1 cellular context compared by ENCODE assay signal in the genomic region with DNA sequence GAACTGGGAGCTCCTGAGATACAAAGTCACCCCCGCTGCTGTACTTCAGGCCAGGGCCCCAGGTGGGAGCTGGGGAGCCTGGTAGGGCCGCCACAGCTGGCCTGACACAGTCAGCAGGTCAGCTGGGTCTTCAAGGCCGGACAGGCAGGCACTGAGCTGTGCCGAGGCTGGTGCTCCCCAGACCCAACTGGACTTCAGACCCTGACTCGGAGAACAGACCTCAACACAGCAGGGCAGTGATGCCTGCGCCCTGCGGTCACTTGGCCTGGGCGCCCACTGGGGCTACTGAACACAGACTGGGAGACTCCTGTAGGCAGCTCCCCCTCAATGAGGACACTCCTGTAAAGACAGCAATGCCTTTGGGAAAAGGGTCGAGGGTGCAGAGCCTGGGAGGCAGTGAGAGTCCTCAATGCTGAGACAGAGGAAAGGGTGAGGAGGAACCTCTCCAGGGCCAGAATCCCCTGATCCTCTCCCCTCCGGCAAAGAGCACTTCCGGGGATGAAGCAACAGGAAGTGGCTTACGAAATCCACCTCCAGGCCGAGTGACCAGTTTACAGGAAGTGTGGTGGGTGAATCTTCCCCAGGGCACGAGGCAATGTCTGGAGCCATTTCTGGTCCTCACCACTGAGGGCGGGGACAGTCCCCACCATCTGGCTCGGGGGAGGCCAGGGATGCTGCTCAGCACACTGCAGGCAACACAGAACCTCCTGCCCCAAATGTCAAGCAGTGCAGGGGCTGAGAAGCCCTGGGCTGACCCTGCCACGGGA.
A peak's percentile ranks its signal among the peaks of the same experiment; 100 is the strongest.
TF ChIP-seq lines count a peak whose summit lies in the region.

No MANE protein-coding gene starts in this region.

TF ChIP-seq in HepG2, 621 proteins besides CTCF, POLR2A, EP300 and RAD21 (continued from another document and continues in another):
- TF ChIP-seq, protein P1, sequence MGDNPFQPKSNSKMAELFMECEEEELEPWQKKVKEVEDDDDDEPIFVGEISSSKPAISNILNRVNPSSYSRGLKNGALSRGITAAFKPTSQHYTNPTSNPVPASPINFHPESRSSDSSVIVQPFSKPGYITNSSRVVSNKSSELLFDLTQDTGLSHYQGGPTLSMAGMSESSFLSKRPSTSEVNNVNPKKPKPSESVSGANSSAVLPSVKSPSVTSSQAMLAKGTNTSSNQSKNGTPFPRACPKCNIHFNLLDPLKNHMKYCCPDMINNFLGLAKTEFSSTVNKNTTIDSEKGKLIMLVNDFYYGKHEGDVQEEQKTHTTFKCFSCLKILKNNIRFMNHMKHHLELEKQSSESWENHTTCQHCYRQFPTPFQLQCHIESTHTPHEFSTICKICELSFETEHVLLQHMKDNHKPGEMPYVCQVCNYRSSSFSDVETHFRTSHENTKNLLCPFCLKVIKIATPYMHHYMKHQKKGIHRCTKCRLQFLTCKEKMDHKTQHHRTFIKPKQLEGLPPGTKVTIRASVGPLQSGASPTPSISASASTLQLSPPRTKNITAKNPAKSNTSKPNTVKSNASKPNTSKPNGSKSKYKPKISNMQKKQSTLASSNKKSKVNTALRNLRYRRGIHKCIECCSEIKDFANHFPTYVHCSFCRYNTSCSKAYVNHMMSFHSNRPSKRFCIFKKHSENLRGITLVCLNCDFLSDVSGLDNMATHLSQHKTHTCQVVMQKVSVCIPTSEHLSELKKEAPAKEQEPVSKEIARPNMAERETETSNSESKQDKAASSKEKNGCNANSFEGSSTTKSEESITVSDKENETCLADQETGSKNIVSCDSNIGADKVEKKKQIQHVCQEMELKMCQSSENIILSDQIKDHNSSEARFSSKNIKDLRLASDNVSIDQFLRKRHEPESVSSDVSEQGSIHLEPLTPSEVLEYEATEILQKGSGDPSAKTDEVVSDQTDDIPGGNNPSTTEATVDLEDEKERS (CRISPR knock-in tag; IDR thresholded peaks at IDR 0.05), result 0 out of 2 replicates have a peak, but pooled peaks have one; percentile 69
- TF ChIP-seq EED (CRISPR knock-in tag; IDR thresholded peaks at IDR 0.05), result 0 out of 2 replicates have a peak, but pooled peaks have one; percentile 15
- TF ChIP-seq, protein P2, sequence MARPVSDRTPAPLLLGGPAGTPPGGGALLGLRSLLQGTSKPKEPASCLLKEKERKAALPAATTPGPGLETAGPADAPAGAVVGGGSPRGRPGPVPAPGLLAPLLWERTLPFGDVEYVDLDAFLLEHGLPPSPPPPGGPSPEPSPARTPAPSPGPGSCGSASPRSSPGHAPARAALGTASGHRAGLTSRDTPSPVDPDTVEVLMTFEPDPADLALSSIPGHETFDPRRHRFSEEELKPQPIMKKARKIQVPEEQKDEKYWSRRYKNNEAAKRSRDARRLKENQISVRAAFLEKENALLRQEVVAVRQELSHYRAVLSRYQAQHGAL (CRISPR knock-in tag; IDR thresholded peaks at IDR 0.05; ENCODE audit: not compliant biosample characterization), result no peak
- no peak for TF ChIP-seq IRX3 (CRISPR knock-in tag; IDR thresholded peaks at IDR 0.05; ENCODE audit: borderline replicate concordance, low read depth)
- TF ChIP-seq, protein P3, sequence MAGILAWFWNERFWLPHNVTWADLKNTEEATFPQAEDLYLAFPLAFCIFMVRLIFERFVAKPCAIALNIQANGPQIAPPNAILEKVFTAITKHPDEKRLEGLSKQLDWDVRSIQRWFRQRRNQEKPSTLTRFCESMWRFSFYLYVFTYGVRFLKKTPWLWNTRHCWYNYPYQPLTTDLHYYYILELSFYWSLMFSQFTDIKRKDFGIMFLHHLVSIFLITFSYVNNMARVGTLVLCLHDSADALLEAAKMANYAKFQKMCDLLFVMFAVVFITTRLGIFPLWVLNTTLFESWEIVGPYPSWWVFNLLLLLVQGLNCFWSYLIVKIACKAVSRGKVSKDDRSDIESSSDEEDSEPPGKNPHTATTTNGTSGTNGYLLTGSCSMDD (CRISPR knock-in tag; IDR thresholded peaks at IDR 0.05), result no peak
- TF ChIP-seq, protein P4, sequence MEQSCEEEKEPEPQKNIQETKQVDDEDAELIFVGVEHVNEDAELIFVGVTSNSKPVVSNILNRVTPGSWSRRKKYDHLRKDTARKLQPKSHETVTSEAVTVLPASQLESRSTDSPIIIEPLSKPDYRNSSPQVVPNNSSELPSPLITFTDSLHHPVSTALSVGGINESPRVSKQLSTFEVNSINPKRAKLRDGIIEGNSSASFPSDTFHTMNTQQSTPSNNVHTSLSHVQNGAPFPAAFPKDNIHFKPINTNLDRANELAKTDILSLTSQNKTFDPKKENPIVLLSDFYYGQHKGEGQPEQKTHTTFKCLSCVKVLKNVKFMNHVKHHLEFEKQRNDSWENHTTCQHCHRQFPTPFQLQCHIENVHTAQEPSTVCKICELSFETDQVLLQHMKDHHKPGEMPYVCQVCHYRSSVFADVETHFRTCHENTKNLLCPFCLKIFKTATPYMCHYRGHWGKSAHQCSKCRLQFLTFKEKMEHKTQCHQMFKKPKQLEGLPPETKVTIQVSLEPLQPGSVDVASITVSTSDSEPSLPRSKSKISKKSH (CRISPR knock-in tag; IDR thresholded peaks at IDR 0.05; ENCODE audit: borderline replicate concordance), result peak; percentile 57; the same call in 1 of the 2 replicates
- TF ChIP-seq, protein P5, sequence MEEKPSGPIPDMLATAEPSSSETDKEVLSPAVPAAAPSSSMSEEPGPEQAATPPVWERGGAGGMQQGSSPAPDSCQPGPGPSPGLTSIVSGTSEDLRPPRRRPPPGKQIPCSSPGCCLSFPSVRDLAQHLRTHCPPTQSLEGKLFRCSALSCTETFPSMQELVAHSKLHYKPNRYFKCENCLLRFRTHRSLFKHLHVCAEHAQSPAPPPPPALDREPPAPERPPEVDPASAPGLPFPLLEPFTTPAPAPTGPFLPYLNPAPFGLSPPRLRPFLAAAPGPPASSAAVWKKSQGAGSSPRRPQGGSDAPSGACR (CRISPR knock-in tag; IDR thresholded peaks at IDR 0.05), result peak; percentile 95
- peak; percentile 67; the same call in 1 of the 2 replicates for TF ChIP-seq ZNF557 (CRISPR knock-in tag; IDR thresholded peaks at IDR 0.05)
- 0 out of 2 replicates have a peak, but pooled peaks have one; percentile 11 for TF ChIP-seq ZNF567 (CRISPR knock-in tag; IDR thresholded peaks at IDR 0.05; ENCODE audit: borderline replicate concordance)
- TF ChIP-seq SETDB1 (CRISPR knock-in tag; IDR thresholded peaks at IDR 0.05; ENCODE audit: borderline replicate concordance), result no peak
- no peak for TF ChIP-seq ZC3H13 (CRISPR knock-in tag; IDR thresholded peaks at IDR 0.05)
- peak; percentile 56; the same call in 1 of the 2 replicates for TF ChIP-seq ZNF652 (CRISPR knock-in tag; IDR thresholded peaks at IDR 0.05; ENCODE audit: borderline replicate concordance, low read depth)
- TF ChIP-seq ZNF713 (CRISPR knock-in tag; IDR thresholded peaks at IDR 0.05), result 0 out of 2 replicates have a peak, but pooled peaks have one; percentile 49
- TF ChIP-seq, protein P6, sequence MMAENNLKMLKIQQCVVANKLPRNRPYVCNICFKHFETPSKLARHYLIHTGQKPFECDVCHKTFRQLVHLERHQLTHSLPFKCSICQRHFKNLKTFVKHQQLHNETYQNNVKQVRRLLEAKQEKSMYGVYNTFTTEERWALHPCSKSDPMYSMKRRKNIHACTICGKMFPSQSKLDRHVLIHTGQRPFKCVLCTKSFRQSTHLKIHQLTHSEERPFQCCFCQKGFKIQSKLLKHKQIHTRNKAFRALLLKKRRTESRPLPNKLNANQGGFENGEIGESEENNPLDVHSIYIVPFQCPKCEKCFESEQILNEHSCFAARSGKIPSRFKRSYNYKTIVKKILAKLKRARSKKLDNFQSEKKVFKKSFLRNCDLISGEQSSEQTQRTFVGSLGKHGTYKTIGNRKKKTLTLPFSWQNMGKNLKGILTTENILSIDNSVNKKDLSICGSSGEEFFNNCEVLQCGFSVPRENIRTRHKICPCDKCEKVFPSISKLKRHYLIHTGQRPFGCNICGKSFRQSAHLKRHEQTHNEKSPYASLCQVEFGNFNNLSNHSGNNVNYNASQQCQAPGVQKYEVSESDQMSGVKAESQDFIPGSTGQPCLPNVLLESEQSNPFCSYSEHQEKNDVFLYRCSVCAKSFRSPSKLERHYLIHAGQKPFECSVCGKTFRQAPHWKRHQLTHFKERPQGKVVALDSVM (CRISPR knock-in tag; IDR thresholded peaks at IDR 0.05), result no peak; the same call in 1 of the 2 replicates
- TF ChIP-seq RFX1 (IDR thresholded peaks at IDR 0.05), result no peak
- no peak for TF ChIP-seq ZNF17 (CRISPR knock-in tag; IDR thresholded peaks at IDR 0.05)
- no peak for TF ChIP-seq NONO (IDR thresholded peaks at IDR 0.05)
- peak; percentile 41; the same call in 1 of the 2 replicates for TF ChIP-seq NONO (CRISPR knock-in tag; conservative IDR thresholded peaks at IDR 0.05)
- TF ChIP-seq ZKSCAN1 (IDR thresholded peaks at IDR 0.05; ENCODE audit: low read length), result no peak
- no peak; the same call in 1 of the 2 replicates for TF ChIP-seq ZBTB8A (CRISPR knock-in tag; IDR thresholded peaks at IDR 0.05; ENCODE audit: borderline replicate concordance, low read depth)
- TF ChIP-seq SP140L (CRISPR knock-in tag; IDR thresholded peaks at IDR 0.05; ENCODE audit: borderline replicate concordance), result no peak
- TF ChIP-seq ZBTB7B (CRISPR knock-in tag; IDR thresholded peaks at IDR 0.05), result peak; percentile 62; the same call in 1 of the 2 replicates
- TF ChIP-seq MEIS1 (CRISPR knock-in tag; IDR thresholded peaks at IDR 0.05; ENCODE audit: borderline replicate concordance), result peak; percentile 78
- TF ChIP-seq ZNF605 (CRISPR knock-in tag; IDR thresholded peaks at IDR 0.05), result peak; percentile 84; the same call in 1 of the 2 replicates
- TF ChIP-seq, protein P7, sequence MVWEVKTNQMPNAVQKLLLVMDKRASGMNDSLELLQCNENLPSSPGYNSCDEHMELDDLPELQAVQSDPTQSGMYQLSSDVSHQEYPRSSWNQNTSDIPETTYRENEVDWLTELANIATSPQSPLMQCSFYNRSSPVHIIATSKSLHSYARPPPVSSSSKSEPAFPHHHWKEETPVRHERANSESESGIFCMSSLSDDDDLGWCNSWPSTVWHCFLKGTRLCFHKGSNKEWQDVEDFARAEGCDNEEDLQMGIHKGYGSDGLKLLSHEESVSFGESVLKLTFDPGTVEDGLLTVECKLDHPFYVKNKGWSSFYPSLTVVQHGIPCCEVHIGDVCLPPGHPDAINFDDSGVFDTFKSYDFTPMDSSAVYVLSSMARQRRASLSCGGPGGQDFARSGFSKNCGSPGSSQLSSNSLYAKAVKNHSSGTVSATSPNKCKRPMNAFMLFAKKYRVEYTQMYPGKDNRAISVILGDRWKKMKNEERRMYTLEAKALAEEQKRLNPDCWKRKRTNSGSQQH (CRISPR knock-in tag; IDR thresholded peaks at IDR 0.05; ENCODE audit: low read depth), result no peak; the same call in 1 of the 2 replicates
- no peak; the same call in 1 of the 2 replicates for TF ChIP-seq GFI1 (CRISPR knock-in tag; IDR thresholded peaks at IDR 0.05; ENCODE audit: borderline replicate concordance)
- no peak for TF ChIP-seq ZNF329 (CRISPR knock-in tag; IDR thresholded peaks at IDR 0.05; ENCODE audit: low read depth)
- TF ChIP-seq, protein P8, sequence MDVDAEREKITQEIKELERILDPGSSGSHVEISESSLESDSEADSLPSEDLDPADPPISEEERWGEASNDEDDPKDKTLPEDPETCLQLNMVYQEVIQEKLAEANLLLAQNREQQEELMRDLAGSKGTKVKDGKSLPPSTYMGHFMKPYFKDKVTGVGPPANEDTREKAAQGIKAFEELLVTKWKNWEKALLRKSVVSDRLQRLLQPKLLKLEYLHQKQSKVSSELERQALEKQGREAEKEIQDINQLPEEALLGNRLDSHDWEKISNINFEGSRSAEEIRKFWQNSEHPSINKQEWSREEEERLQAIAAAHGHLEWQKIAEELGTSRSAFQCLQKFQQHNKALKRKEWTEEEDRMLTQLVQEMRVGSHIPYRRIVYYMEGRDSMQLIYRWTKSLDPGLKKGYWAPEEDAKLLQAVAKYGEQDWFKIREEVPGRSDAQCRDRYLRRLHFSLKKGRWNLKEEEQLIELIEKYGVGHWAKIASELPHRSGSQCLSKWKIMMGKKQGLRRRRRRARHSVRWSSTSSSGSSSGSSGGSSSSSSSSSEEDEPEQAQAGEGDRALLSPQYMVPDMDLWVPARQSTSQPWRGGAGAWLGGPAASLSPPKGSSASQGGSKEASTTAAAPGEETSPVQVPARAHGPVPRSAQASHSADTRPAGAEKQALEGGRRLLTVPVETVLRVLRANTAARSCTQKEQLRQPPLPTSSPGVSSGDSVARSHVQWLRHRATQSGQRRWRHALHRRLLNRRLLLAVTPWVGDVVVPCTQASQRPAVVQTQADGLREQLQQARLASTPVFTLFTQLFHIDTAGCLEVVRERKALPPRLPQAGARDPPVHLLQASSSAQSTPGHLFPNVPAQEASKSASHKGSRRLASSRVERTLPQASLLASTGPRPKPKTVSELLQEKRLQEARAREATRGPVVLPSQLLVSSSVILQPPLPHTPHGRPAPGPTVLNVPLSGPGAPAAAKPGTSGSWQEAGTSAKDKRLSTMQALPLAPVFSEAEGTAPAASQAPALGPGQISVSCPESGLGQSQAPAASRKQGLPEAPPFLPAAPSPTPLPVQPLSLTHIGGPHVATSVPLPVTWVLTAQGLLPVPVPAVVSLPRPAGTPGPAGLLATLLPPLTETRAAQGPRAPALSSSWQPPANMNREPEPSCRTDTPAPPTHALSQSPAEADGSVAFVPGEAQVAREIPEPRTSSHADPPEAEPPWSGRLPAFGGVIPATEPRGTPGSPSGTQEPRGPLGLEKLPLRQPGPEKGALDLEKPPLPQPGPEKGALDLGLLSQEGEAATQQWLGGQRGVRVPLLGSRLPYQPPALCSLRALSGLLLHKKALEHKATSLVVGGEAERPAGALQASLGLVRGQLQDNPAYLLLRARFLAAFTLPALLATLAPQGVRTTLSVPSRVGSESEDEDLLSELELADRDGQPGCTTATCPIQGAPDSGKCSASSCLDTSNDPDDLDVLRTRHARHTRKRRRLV (CRISPR knock-in tag; IDR thresholded peaks at IDR 0.05), result peak; percentile 80; the same call in 1 of the 2 replicates
- TF ChIP-seq, protein P9, sequence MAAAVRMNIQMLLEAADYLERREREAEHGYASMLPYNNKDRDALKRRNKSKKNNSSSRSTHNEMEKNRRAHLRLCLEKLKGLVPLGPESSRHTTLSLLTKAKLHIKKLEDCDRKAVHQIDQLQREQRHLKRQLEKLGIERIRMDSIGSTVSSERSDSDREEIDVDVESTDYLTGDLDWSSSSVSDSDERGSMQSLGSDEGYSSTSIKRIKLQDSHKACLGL (CRISPR knock-in tag; IDR thresholded peaks at IDR 0.05), result peak; percentile 83
- TF ChIP-seq, protein P10, sequence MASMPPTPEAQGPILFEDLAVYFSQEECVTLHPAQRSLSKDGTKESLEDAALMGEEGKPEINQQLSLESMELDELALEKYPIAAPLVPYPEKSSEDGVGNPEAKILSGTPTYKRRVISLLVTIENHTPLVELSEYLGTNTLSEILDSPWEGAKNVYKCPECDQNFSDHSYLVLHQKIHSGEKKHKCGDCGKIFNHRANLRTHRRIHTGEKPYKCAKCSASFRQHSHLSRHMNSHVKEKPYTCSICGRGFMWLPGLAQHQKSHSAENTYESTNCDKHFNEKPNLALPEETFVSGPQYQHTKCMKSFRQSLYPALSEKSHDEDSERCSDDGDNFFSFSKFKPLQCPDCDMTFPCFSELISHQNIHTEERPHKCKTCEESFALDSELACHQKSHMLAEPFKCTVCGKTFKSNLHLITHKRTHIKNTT (CRISPR knock-in tag; IDR thresholded peaks at IDR 0.05), result no peak
- peak; percentile 76 for TF ChIP-seq BCL6 (CRISPR knock-in tag; IDR thresholded peaks at IDR 0.05)
- peak; percentile 80; the same call in 1 of the 2 replicates for TF ChIP-seq YEATS4 (CRISPR knock-in tag; IDR thresholded peaks at IDR 0.05; ENCODE audit: borderline replicate concordance)
- TF ChIP-seq CBX5 (CRISPR knock-in tag; IDR thresholded peaks at IDR 0.05; ENCODE audit: borderline replicate concordance), result peak; percentile 98
